In genomic region chr2:10876963-10877362, GRCh38 we compare ENCODE assay signal across 23 cellular contexts. TPM values are rescaled to one million over a fixed set of nuclear protein-coding genes. Genes with fewer than 3 reads are reported as not detected.
DNase-seq lines count a peak whose midpoint lies in the region; ATAC-seq and TF ChIP-seq lines count a peak whose summit lies in the region.
"Had no signal": no experiment of that assay in that cellular context is flagged by ENCODE, and none has a peak within 500 bp of the region (broad histone marks: within the 10 kb centered on the region; RNA-seq: fewer than 3 reads in every experiment).

No MANE protein-coding gene starts in this region.

- intact Hi-C loops in right cardiac atrium (cut with DNase I) = no loop called here
- intact Hi-C loops in left cardiac atrium (cut with DNase I) = no loop called here
- intact Hi-C loops in colonic mucosa (cut with DNase I) = no loop called here
- intact Hi-C loops in uterus (cut with DNase I; ENCODE audit: low total_unique reads) = no loop called here

- H3K4me3 ChIP-seq in right cardiac atrium (ENCODE audit: low read length) (no peak overlapping the region), colonic mucosa (no peak overlapping the region), muscle layer of duodenum (ENCODE audit: low read depth in 1 of 2, low read length in 2 of 2) (no peak overlapping the region), uterus (no peak overlapping the region)
- H3K4me3 ChIP-seq: GM23338, HAP-1 had no signal

- no peaks in the 10 kb centered on the region for H3K27me3 ChIP-seq in right cardiac atrium (ENCODE audit: control insufficient read depth, insufficient read depth)
- H3K27me3 ChIP-seq in colonic mucosa = no peaks in the 10 kb centered on the region
- H3K27me3 ChIP-seq in muscle layer of duodenum (ENCODE audit: low read depth, low read length) = no peaks in the 10 kb centered on the region
- H3K27me3 ChIP-seq in uterus = no peaks in the 10 kb centered on the region

- no peak for TF ChIP-seq POLR2A in uterus (IDR thresholded peaks at IDR 0.05)

- H3K36me3 ChIP-seq in colonic mucosa (no peaks in the 10 kb centered on the region), muscle layer of duodenum (ENCODE audit: control insufficient read depth in 1 of 2, insufficient read depth in 2 of 2, low read length in 2 of 2) (no peaks in the 10 kb centered on the region), uterus (no peaks in the 10 kb centered on the region)
- H3K36me3 ChIP-seq: HAP-1 had no signal

- peaks cover 2% of the 10 kb centered on the region for H3K4me1 ChIP-seq in right cardiac atrium (ENCODE audit: control insufficient read depth, insufficient read depth, low read length)
- peaks cover 6% of the 10 kb centered on the region for H3K4me1 ChIP-seq in colonic mucosa
- H3K4me1 ChIP-seq in muscle layer of duodenum (ENCODE audit: control insufficient read depth in 1 of 2, insufficient read depth in 2 of 2, low read length in 2 of 2) = no peaks in the 10 kb centered on the region
- no peaks in the 10 kb centered on the region for H3K4me1 ChIP-seq in uterus
- H3K4me1 ChIP-seq: HAP-1 had no signal

- ATAC-seq in right cardiac atrium = no peak
- ATAC-seq in left cardiac atrium = no peak
- ATAC-seq: GM23338 had no signal

- DNase-seq in right cardiac atrium = no peak
- no peak for DNase-seq in left cardiac atrium
- peak; percentile 73 for DNase-seq in colonic mucosa
- DNase-seq in uterus = no peak
- DNase-seq in HCEC 1CT = no peak
- DNase-seq in NCI-H2081 treated with DMSO at 0.1 percent for 48 hours (lab: John Stamatoyannopoulos, UW) = no peak
- DNase-seq: CD4-positive, CD25-positive, alpha-beta regulatory T cell; DMS53; KG1; MM.1S; NCI-H1048; NCI-H1417; NCI-H1694; NCI-H2029 treated with DMSO at 0.1 percent for 48 hours; NCI-H2227 treated with DMSO at 0.1 percent for 48 hours; NCI-H774; SHP77 had no signal

- TF ChIP-seq CTCF in colonic mucosa (IDR thresholded peaks at IDR 0.05) (no peak), uterus (IDR thresholded peaks at IDR 0.05) (no peak)

- WGBS in right cardiac atrium = 86% methylated on average over 2 of the region's 2 CpGs

- H3K27ac ChIP-seq in right cardiac atrium (ENCODE audit: low read length) (peak overlapping the region; percentile 12), colonic mucosa (peak overlapping the region; percentile 85), muscle layer of duodenum (ENCODE audit: low read length) (peak overlapping the region; percentile 68), uterus (no peak overlapping the region)

- no peak overlapping the region for H3K9ac ChIP-seq in colonic mucosa (ENCODE audit: low read depth in 2 of 2, low read length in 2 of 2)

- H3K9me3 ChIP-seq in right cardiac atrium (ENCODE audit: control insufficient read depth, low read length) (no peaks in the 10 kb centered on the region), colonic mucosa (no peaks in the 10 kb centered on the region), muscle layer of duodenum (ENCODE audit: control insufficient read depth in 1 of 2, low read length in 2 of 2) (no peaks in the 10 kb centered on the region), uterus (no peaks in the 10 kb centered on the region)
- H3K9me3 ChIP-seq: HAP-1 had no signal

RNA-seq across cellular contexts. Expression of gene KCNF1, which starts 34.8 kb away (rescaled TPM):
- under 1 TPM; 0.45 to 0.76 (median 0.58) TPM for total RNA-seq in right cardiac atrium
- 0.52 TPM for polyA plus RNA-seq in right cardiac atrium
- total RNA-seq in left cardiac atrium = under 1 TPM; 0.24 to 0.97 TPM
- total RNA-seq in colonic mucosa = under 1 TPM; 0.22 to 0.90 TPM
- total RNA-seq in uterus = under 1 TPM in 1 of 4 donors, not detected in 3; 0.21 TPM
- total RNA-seq: CD4-positive, CD25-positive, alpha-beta regulatory T cell; Daoy; RPMI7951 had no signal
- polyA plus RNA-seq: BJ; CD4-positive, CD25-positive, alpha-beta regulatory T cell had no signal

Comparison
In these comparisons a context has a peak if more than half of its experiments do, and no peak if none do; other contexts are left out.
1. H3K27ac ChIP-seq: peak in right cardiac atrium (single experiment), colonic mucosa (single experiment) and muscle layer of duodenum (single experiment); none in uterus (0 of 2).